17 cellular contexts compared by ENCODE assay signal in the genomic region with DNA sequence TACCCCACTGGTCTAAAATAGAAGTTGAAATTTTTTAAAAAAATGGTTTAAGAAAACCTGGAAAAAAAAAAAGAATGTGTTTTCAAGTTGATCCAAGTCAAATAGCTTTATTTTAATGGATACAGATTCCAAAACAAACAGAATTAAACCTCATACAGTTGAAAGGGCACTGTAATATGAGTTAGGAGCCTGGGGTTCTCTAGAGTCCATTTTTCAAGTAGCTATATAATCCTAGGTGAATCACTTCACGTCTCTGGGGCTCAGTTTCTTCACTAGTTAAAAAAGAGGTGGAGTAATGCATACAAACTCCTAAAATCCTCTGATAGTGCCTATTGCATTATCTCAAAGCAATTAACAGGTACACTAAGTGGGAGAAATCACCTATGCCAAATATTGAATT.
"Had no signal": no experiment of that assay in that cellular context is flagged by ENCODE, and none has a peak within 500 bp of the region (broad histone marks: within the 10 kb centered on the region; RNA-seq: fewer than 3 reads in every experiment).

No MANE protein-coding gene starts in this region.

- ATAC-seq: activated T-cell treated with anti-CD3 and anti-CD28 coated beads, Interleukin-2, amount 50 U/mL, for 72 hours had no signal

- H3K27me3 ChIP-seq: testis had no signal

- H3K4me3 Mint-ChIP-seq: activated T-cell treated with anti-CD3 and anti-CD28 coated beads, Interleukin-2, amount 50 U/mL, for 72 hours; nephron progenitor cell had no signal

- H3K9me3 ChIP-seq: stomach, testis, upper lobe of right lung had no signal

- DNase-seq: activated CD4-positive, alpha-beta T cell treated with anti-CD3 and anti-CD28 coated beads, Interleukin-2, amount 50 U/mL, for 4 hours; activated effector memory CD4-positive, alpha-beta T cell treated with anti-CD3 and anti-CD28 coated beads, Interleukin-2, amount 50 U/mL, for 16 hours; activated naive CD4-positive, alpha-beta T cell treated with anti-CD3 and anti-CD28 coated beads, Interleukin-2, amount 50 U/mL, for 16 hours; activated T-cell treated with anti-CD3 and anti-CD28 coated beads, Interleukin-2, amount 50 U/mL, for 72 hours; effector CD8-positive, alpha-beta T cell; foreskin fibroblast; hippocampal formation; islet precursor cell; nephron progenitor cell; nucleus accumbens; posterior cingulate gyrus; stimulated activated CD4-positive, alpha-beta T cell treated with anti-CD3 and anti-CD28 coated beads, Interleukin-2, amount 100 ng/mL, for 48 hours; testis; upper lobe of right lung had no signal

- FAIRE-seq: astrocyte, endothelial cell of umbilical vein had no signal

- H3K4me1 Mint-ChIP-seq: nephron progenitor cell had no signal

- H3K27ac Mint-ChIP-seq: activated T-cell treated with anti-CD3 and anti-CD28 coated beads, Interleukin-2, amount 50 U/mL, for 72 hours; nephron progenitor cell had no signal

- H3K36me3 ChIP-seq: stomach, upper lobe of right lung had no signal

- H3K4me1 ChIP-seq: testis, upper lobe of right lung had no signal

- H3K4me3 ChIP-seq: stomach, testis, upper lobe of right lung had no signal

- H3K27ac ChIP-seq: testis, upper lobe of right lung had no signal
